In genomic region chr1:235607284-235607683, GRCh38 we compare ENCODE assay signal across 26 cellular contexts. TPM values are rescaled to one million over a fixed set of nuclear protein-coding genes. Genes with fewer than 3 reads are reported as not detected.
"Had no signal": no experiment of that assay in that cellular context is flagged by ENCODE, and none has a peak within 500 bp of the region (broad histone marks: within the 10 kb centered on the region; RNA-seq: fewer than 3 reads in every experiment).

No MANE protein-coding gene starts in this region.

- H3K9me3 Mint-ChIP-seq: activated CD8-positive, alpha-beta T cell treated with anti-CD3 and anti-CD28 coated beads for 36 hours; activated naive CD4-positive, alpha-beta T cell treated with anti-CD3 and anti-CD28 coated beads, Interleukin-2, amount 10 ng/mL, durations not matched to agents 7 days and 5 days; activated naive CD8-positive, alpha-beta T cell treated with anti-CD3 and anti-CD28 coated beads, Interleukin-2, amount 10 ng/mL, durations not matched to agents 7 days and 5 days; activated T-cell treated with anti-CD3 and anti-CD28 coated beads, Interleukin-2, amount 50 U/mL, for 72 hours; activated T-helper 2 cell treated with anti-CD3 and anti-CD28 coated beads, Interferon-gamma antibody, Interleukin-2, Interleukin-4, amounts not matched to agents 10 μg/mL and 5 μg/mL and 100 μg/mL, durations not matched to agents 14 hours and 24 hours and 36 hours had no signal

- H3K4me1 ChIP-seq: adrenal gland had no signal

- H3K27ac Mint-ChIP-seq: activated CD4-positive, alpha-beta T cell treated with anti-CD3 and anti-CD28 coated beads for 36 hours; activated CD8-positive, alpha-beta T cell treated with anti-CD3 and anti-CD28 coated beads for 36 hours; activated naive CD4-positive, alpha-beta T cell treated with anti-CD3 and anti-CD28 coated beads, Interleukin-2, amount 10 ng/mL, durations not matched to agents 7 days and 5 days; activated naive CD8-positive, alpha-beta T cell treated with anti-CD3 and anti-CD28 coated beads, Interleukin-2, amount 10 ng/mL, durations not matched to agents 7 days and 5 days; activated T-cell treated with anti-CD3 and anti-CD28 coated beads, Interleukin-2, amount 50 U/mL, for 72 hours; activated T-helper 2 cell treated with anti-CD3 and anti-CD28 coated beads, Interferon-gamma antibody, Interleukin-2, Interleukin-4, amounts not matched to agents 10 μg/mL and 5 μg/mL and 100 μg/mL, durations not matched to agents 14 hours and 24 hours and 36 hours had no signal

- H3K27ac ChIP-seq: adrenal gland, SK-N-MC, VCaP had no signal

- H3K36me3 Mint-ChIP-seq: activated naive CD4-positive, alpha-beta T cell treated with anti-CD3 and anti-CD28 coated beads, Interleukin-2, amount 10 ng/mL, durations not matched to agents 7 days and 5 days; activated naive CD8-positive, alpha-beta T cell treated with anti-CD3 and anti-CD28 coated beads, Interleukin-2, amount 10 ng/mL, durations not matched to agents 7 days and 5 days had no signal

- DNase-seq: activated CD4-positive, alpha-beta T cell treated with anti-CD3 and anti-CD28 coated beads for 36 hours; activated CD4-positive, alpha-beta T cell treated with anti-CD3 and anti-CD28 coated beads, Interleukin-2, amount 50 U/mL, for 1 hour; activated CD8-positive, alpha-beta memory T cell treated with anti-CD3 and anti-CD28 coated beads, Interleukin-2, amount 50 U/mL, for 4 hours; activated CD8-positive, alpha-beta T cell treated with anti-CD3 and anti-CD28 coated beads for 36 hours; activated gamma-delta T cell treated with Interleukin-2 at 50 U/mL for 16 hours; activated naive CD4-positive, alpha-beta T cell treated with anti-CD3 and anti-CD28 coated beads, Interleukin-2, amount 10 ng/mL, durations not matched to agents 7 days and 5 days; activated naive CD8-positive, alpha-beta T cell treated with anti-CD3 and anti-CD28 coated beads, Interleukin-2, amount 10 ng/mL, durations not matched to agents 7 days and 5 days; activated T-cell treated with anti-CD3 and anti-CD28 coated beads, Interleukin-2, amount 50 U/mL, for 72 hours; adrenal gland; anterior cingulate cortex; cerebellar nuclear complex; Karpas-422; MM.1S; NCI-H1105 treated with DMSO at 0.1 percent for 48 hours; NCI-H1436 treated with DMSO at 0.1 percent for 48 hours; NCI-H187; NCI-H2171 treated with DMSO at 0.1 percent for 48 hours; NCI-H226; NCI-H526; NCI-H82; T-helper 1 cell had no signal

- H3K4me1 Mint-ChIP-seq: activated CD4-positive, alpha-beta T cell treated with anti-CD3 and anti-CD28 coated beads for 36 hours; activated naive CD4-positive, alpha-beta T cell treated with anti-CD3 and anti-CD28 coated beads, Interleukin-2, amount 10 ng/mL, durations not matched to agents 7 days and 5 days; activated naive CD8-positive, alpha-beta T cell treated with anti-CD3 and anti-CD28 coated beads, Interleukin-2, amount 10 ng/mL, durations not matched to agents 7 days and 5 days had no signal

- H3K9me3 ChIP-seq: adrenal gland had no signal

- H3K4me3 ChIP-seq: adrenal gland, SK-N-MC had no signal

- H3K4me3 Mint-ChIP-seq: activated CD4-positive, alpha-beta T cell treated with anti-CD3 and anti-CD28 coated beads for 36 hours; activated CD8-positive, alpha-beta T cell treated with anti-CD3 and anti-CD28 coated beads for 36 hours; activated naive CD4-positive, alpha-beta T cell treated with anti-CD3 and anti-CD28 coated beads, Interleukin-2, amount 10 ng/mL, durations not matched to agents 7 days and 5 days; activated naive CD8-positive, alpha-beta T cell treated with anti-CD3 and anti-CD28 coated beads, Interleukin-2, amount 10 ng/mL, durations not matched to agents 7 days and 5 days; activated T-cell treated with anti-CD3 and anti-CD28 coated beads, Interleukin-2, amount 50 U/mL, for 72 hours had no signal

- H3K27me3 Mint-ChIP-seq: activated CD4-positive, alpha-beta T cell treated with anti-CD3 and anti-CD28 coated beads for 36 hours; activated CD8-positive, alpha-beta T cell treated with anti-CD3 and anti-CD28 coated beads for 36 hours had no signal

- ATAC-seq: activated CD4-positive, alpha-beta T cell treated with anti-CD3 and anti-CD28 coated beads for 36 hours; activated CD8-positive, alpha-beta T cell treated with anti-CD3 and anti-CD28 coated beads for 36 hours; activated T-cell treated with anti-CD3 and anti-CD28 coated beads, Interleukin-2, amount 50 U/mL, for 72 hours; Right ventricle myocardium inferior had no signal

- H3K36me3 ChIP-seq: adrenal gland had no signal

- H3K27me3 ChIP-seq: adrenal gland had no signal

RNA-seq across cellular contexts. Expression of gene GNG4, which starts 42.3 kb away (rescaled TPM):
- total RNA-seq: activated naive CD8-positive, alpha-beta T cell treated with anti-CD3 and anti-CD28 coated beads, Interleukin-2, amount 10 ng/mL, durations not matched to agents 7 days and 5 days; OCI-LY7; Right ventricle myocardium inferior had no signal
